In genomic region chr15:83654379-83655236, GRCh38 we compare ENCODE assay signal across 9 cellular contexts. TPM values are rescaled to one million over a fixed set of nuclear protein-coding genes. Genes with fewer than 3 reads are reported as not detected.
DNase-seq lines count a peak whose midpoint lies in the region; ATAC-seq and TF ChIP-seq lines count a peak whose summit lies in the region.
"Had no signal": no experiment of that assay in that cellular context is flagged by ENCODE, and none has a peak within 500 bp of the region (broad histone marks: within the 10 kb centered on the region; RNA-seq: fewer than 3 reads in every experiment).

No MANE protein-coding gene starts in this region.

- TF ChIP-seq POLR2A in lower leg skin (IDR thresholded peaks at IDR 0.05), result no peak
- TF ChIP-seq POLR2A in stomach (IDR thresholded peaks at IDR 0.05), result no peak

- H3K9me3 Mint-ChIP-seq in activated naive CD4-positive, alpha-beta T cell treated with anti-CD3 and anti-CD28 coated beads, Interleukin-2, amount 50 U/mL, for 72 hours, result no peaks in the 10 kb centered on the region
- H3K9me3 Mint-ChIP-seq: activated B cell treated with CpG ODN at 0.5 μM for 24 hours had no signal

- H3K9me3 ChIP-seq in NT2/D1 (ENCODE audit: insufficient read depth, low read length) (no peaks in the 10 kb centered on the region), stomach (no peaks in the 10 kb centered on the region)

- TF ChIP-seq CTCF in lower leg skin (IDR thresholded peaks at IDR 0.05), result no peak
- no peak for TF ChIP-seq CTCF in stomach (IDR thresholded peaks at IDR 0.05)

- peak overlapping the region; percentile 69 for H3K4me3 ChIP-seq in NT2/D1 (ENCODE audit: insufficient read length, low read depth)
- peak overlapping the region; percentile 21 for H3K4me3 ChIP-seq in lower leg skin (ENCODE audit: low read depth, poor library complexity, severe bottlenecking)
- H3K4me3 ChIP-seq in stomach, result peak overlapping the region; percentile 57 to 67 (median 62)

- DNase-seq in NT2/D1 (ENCODE audit: low read depth, low spot score) (no peak), lower leg skin (ENCODE audit: low spot score in 2 of 2) (no peak), stomach (peak; percentile 28), SW 1271 (lab: John Stamatoyannopoulos, UW) (no peak), cerebellar cortex (ENCODE audit: low spot score) (no peak), NCI-H1105 treated with DMSO at 0.1 percent for 48 hours (lab: John Stamatoyannopoulos, UW) (no peak)
- no peak for DNase-seq in activated naive CD4-positive, alpha-beta T cell treated with anti-CD3 and anti-CD28 coated beads, Interleukin-2, amount 50 U/mL, for 72 hours (ENCODE audit: low spot score in 2 of 2)
- DNase-seq: activated B cell treated with CpG ODN at 0.5 μM for 24 hours had no signal

- H3K4me1 ChIP-seq in NT2/D1 (ENCODE audit: insufficient read depth, insufficient read length) (peaks cover 8% of the 10 kb centered on the region), stomach (peaks cover 11 to 62% (median 50%) of the 10 kb centered on the region in 4 donors)

- TF ChIP-seq EP300 in stomach (IDR thresholded peaks at IDR 0.05), result no peak

- peaks cover 0 to 9% of the 10 kb centered on the region in 2 donors for H3K36me3 Mint-ChIP-seq in activated naive CD4-positive, alpha-beta T cell treated with anti-CD3 and anti-CD28 coated beads, Interleukin-2, amount 50 U/mL, for 72 hours

- WGBS in lower leg skin, 2 donors, result 6 to 10% methylated on average over 44 to 57 of the region's 67 CpGs
- WGBS in stomach, 5 donors, result 10 to 17% (median 12%) methylated on average over 42 to 67 of the region's 67 CpGs

- H3K27me3 ChIP-seq in NT2/D1 (ENCODE audit: insufficient read depth, insufficient read length), result peaks cover 34% of the 10 kb centered on the region
- H3K27me3 ChIP-seq in stomach, result peaks cover 0 to 30% (median 13%) of the 10 kb centered on the region in 3 donors

- H3K27ac ChIP-seq in stomach, result peak overlapping the region; percentile 18 to 86 (median 79)

- H3K9ac ChIP-seq in NT2/D1 (ENCODE audit: insufficient read length, low read depth), result peak overlapping the region; percentile 79

- intact Hi-C loops in lower leg skin (cut with DNase I; ENCODE audit: low total_unique reads) (no loop called here), stomach (cut with DNase I; ENCODE audit: low total_unique reads) (no loop called here)

- peak; percentile 44 for ATAC-seq in esophagus mucosa
- ATAC-seq in activated naive CD4-positive, alpha-beta T cell treated with anti-CD3 and anti-CD28 coated beads, Interleukin-2, amount 50 U/mL, for 72 hours, result no peak

- no peak overlapping the region for H3K27ac Mint-ChIP-seq in activated naive CD4-positive, alpha-beta T cell treated with anti-CD3 and anti-CD28 coated beads, Interleukin-2, amount 50 U/mL, for 72 hours
- H3K27ac Mint-ChIP-seq: activated B cell treated with CpG ODN at 0.5 μM for 24 hours had no signal

- H3K36me3 ChIP-seq in NT2/D1 (ENCODE audit: insufficient read depth, insufficient read length, low read length) (peaks cover 8% of the 10 kb centered on the region), stomach (no peaks in the 10 kb centered on the region)

RNA-seq across cellular contexts. Expression of gene ADAMTSL3, which starts 0.7 kb away (rescaled TPM):
- total RNA-seq in esophagus mucosa (1.4 TPM), lower leg skin (1 to 10 TPM; 2.4 to 8.8 (median 5.7) TPM), stomach (10 to 100 TPM in 2 of 5 donors, 1 to 10 TPM in 3; 4.3 to 54.9 (median 8.0) TPM)
- 1 to 10 TPM; 1.1 to 2.6 (median 1.5) TPM for polyA plus RNA-seq in stomach
- total RNA-seq in activated naive CD4-positive, alpha-beta T cell treated with anti-CD3 and anti-CD28 coated beads, Interleukin-2, amount 50 U/mL, for 72 hours, result not detected
- total RNA-seq: activated B cell treated with CpG ODN at 0.5 μM for 24 hours had no signal
